In genomic region chr5:155761502-155761901, GRCh38 we compare ENCODE assay signal across 24 cellular contexts.
"Had no signal": no experiment of that assay in that cellular context is flagged by ENCODE, and none has a peak within 500 bp of the region (broad histone marks: within the 10 kb centered on the region; RNA-seq: fewer than 3 reads in every experiment).

No MANE protein-coding gene starts in this region.

- H3K27ac Mint-ChIP-seq: activated CD4-positive, alpha-beta T cell treated with anti-CD3 and anti-CD28 coated beads for 36 hours; activated naive CD4-positive, alpha-beta T cell treated with anti-CD3 and anti-CD28 coated beads, Interleukin-2, amount 10 ng/mL, durations not matched to agents 7 days and 5 days; nephron; stimulated activated memory B cell treated with anti-CD40 and anti-IgM and Interleukin-4, amounts not matched to agents 10 μg/mL and 1 μg/mL and 100 μg/mL, for 72 hours had no signal

- H3K4me1 Mint-ChIP-seq: activated CD4-positive, alpha-beta T cell treated with anti-CD3 and anti-CD28 coated beads for 36 hours; activated naive CD4-positive, alpha-beta T cell treated with anti-CD3 and anti-CD28 coated beads, Interleukin-2, amount 10 ng/mL, durations not matched to agents 7 days and 5 days; nephron; stimulated activated memory B cell treated with anti-CD40 and anti-IgM and Interleukin-4, amounts not matched to agents 10 μg/mL and 1 μg/mL and 100 μg/mL, for 72 hours had no signal

- H3K4me3 ChIP-seq: colonic mucosa, left lung, lower lobe of right lung, prostate gland, sigmoid colon, suprapubic skin, tibial artery, upper lobe of right lung had no signal

- H3K27ac ChIP-seq: colonic mucosa, left lung, lower lobe of right lung, neutrophil, prostate gland, sigmoid colon, suprapubic skin, tibial artery, upper lobe of right lung had no signal

- H3K4me3 Mint-ChIP-seq: activated CD4-positive, alpha-beta T cell treated with anti-CD3 and anti-CD28 coated beads for 36 hours; activated naive CD4-positive, alpha-beta T cell treated with anti-CD3 and anti-CD28 coated beads, Interleukin-2, amount 10 ng/mL, durations not matched to agents 7 days and 5 days; nephron; stimulated activated memory B cell treated with anti-CD40 and anti-IgM and Interleukin-4, amounts not matched to agents 10 μg/mL and 1 μg/mL and 100 μg/mL, for 72 hours had no signal

- H3K9me3 ChIP-seq: colonic mucosa, lower lobe of right lung, neutrophil, prostate gland, sigmoid colon, tibial artery, upper lobe of right lung had no signal

- H3K4me1 ChIP-seq: colonic mucosa, left lung, lower lobe of right lung, prostate gland, sigmoid colon, suprapubic skin, tibial artery, upper lobe of right lung had no signal

- H3K27me3 ChIP-seq: colonic mucosa, left lung, neutrophil, sigmoid colon, suprapubic skin, upper lobe of right lung had no signal

- ATAC-seq: activated CD4-positive, alpha-beta T cell treated with anti-CD3 and anti-CD28 coated beads for 36 hours; left lung; lower lobe of right lung; SK-N-SH treated with all-trans-retinoic acid at 6 μM for 48 hours; stimulated activated memory B cell treated with anti-CD40 and anti-IgM and Interleukin-4, amounts not matched to agents 10 μg/mL and 1 μg/mL and 100 μg/mL, for 72 hours; upper lobe of right lung had no signal

- DNase-seq: activated CD4-positive, alpha-beta T cell treated with anti-CD3 and anti-CD28 coated beads for 36 hours; activated CD4-positive, CD25-positive, alpha-beta regulatory T cell; activated CD8-positive, alpha-beta memory T cell treated with anti-CD3 and anti-CD28 coated beads for 24 hours; activated effector memory CD4-positive, alpha-beta T cell treated with anti-CD3 and anti-CD28 coated beads, Interleukin-2, amount 50 U/mL, for 16 hours; activated naive CD4-positive, alpha-beta T cell treated with anti-CD3 and anti-CD28 coated beads, Interleukin-2, amount 10 ng/mL, durations not matched to agents 7 days and 5 days; anterior cingulate cortex; colonic mucosa; effector CD8-positive, alpha-beta T cell; erythroblast; left lung; lower lobe of right lung; mesenchymal stem cell; retina; sigmoid colon; small intestine; stimulated activated CD4-positive, alpha-beta T cell treated with anti-CD3 and anti-CD28 coated beads, Interleukin-4, amount 100 ng/mL, for 24 hours; tibial artery; upper lobe of right lung had no signal

- H3K36me3 Mint-ChIP-seq: activated naive CD4-positive, alpha-beta T cell treated with anti-CD3 and anti-CD28 coated beads, Interleukin-2, amount 10 ng/mL, durations not matched to agents 7 days and 5 days had no signal

- H3K36me3 ChIP-seq: colonic mucosa, left lung, lower lobe of right lung, neutrophil, prostate gland, sigmoid colon, suprapubic skin, tibial artery, upper lobe of right lung had no signal

- H3K27me3 Mint-ChIP-seq: activated CD4-positive, alpha-beta T cell treated with anti-CD3 and anti-CD28 coated beads for 36 hours; activated naive CD4-positive, alpha-beta T cell treated with anti-CD3 and anti-CD28 coated beads, Interleukin-2, amount 10 ng/mL, durations not matched to agents 7 days and 5 days; stimulated activated memory B cell treated with anti-CD40 and anti-IgM and Interleukin-4, amounts not matched to agents 10 μg/mL and 1 μg/mL and 100 μg/mL, for 72 hours had no signal
